Comparison of ENCODE assay signal across 8 cellular contexts in the genomic region with DNA sequence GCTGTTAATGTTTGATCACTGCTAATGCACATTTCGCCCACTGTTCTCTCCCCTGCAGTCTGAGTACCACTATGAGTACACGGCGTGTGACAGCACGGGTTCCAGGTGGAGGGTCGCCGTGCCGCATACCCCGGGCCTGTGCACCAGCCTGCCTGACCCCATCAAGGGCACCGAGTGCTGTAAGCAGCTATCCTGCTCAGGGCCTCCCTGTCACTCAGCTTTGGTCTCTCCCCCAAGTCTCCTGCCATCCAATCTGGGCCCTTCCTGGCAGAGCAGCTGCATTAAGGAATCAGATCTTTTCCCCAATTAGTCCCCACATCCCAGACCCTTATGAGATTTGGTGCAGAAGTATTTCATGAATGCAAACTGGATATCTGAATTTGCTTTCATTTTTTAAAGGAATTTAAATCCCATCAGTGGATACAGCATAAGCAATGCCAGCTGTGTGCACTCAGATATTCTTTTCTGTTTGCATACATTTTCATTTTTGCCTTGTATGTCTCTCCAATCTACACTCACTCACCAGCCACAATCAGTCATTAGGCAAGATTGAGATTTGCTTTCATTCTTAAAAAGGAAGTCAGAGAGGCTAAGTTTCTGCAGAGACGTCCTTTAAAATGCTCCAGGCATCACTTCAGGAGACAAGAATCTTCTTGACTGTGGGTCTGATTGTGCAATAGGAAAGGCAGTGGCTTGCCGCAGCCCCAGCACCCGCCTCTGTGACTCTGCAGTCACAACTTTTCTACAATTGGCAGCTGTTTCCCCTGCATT. TPM values are rescaled to one million over a fixed set of nuclear protein-coding genes. Genes with fewer than 3 reads are reported as not detected.
DNase-seq lines count a peak whose midpoint lies in the region; ATAC-seq and TF ChIP-seq lines count a peak whose summit lies in the region.

No MANE protein-coding gene starts in this region.

- no peak overlapping the region for H3K4me2 ChIP-seq in Karpas-422 (ENCODE audit: low read depth, low read length, poor library complexity, severe bottlenecking)

- no peak overlapping the region for H3K4me3 ChIP-seq in Jurkat, Clone E6-1 (ENCODE audit: low read length)
- H3K4me3 ChIP-seq in left ventricle myocardium inferior: peak overlapping the region; percentile 17
- H3K4me3 ChIP-seq in Karpas-422 (ENCODE audit: low read length): no peak overlapping the region

- H3K36me3 ChIP-seq in left ventricle myocardium inferior (no peaks in the 10 kb centered on the region), Karpas-422 (ENCODE audit: insufficient read depth, low read length) (no peaks in the 10 kb centered on the region)

- no peak overlapping the region for H2AFZ ChIP-seq in Karpas-422 (ENCODE audit: low read length)

- H3K27ac ChIP-seq in left ventricle myocardium inferior (replicated peaks): peak overlapping the region; percentile 54
- H3K27ac ChIP-seq in Karpas-422 (ENCODE audit: low read length): no peak overlapping the region

- no peaks in the 10 kb centered on the region for H3K9me2 ChIP-seq in Karpas-422 (replicated peaks; ENCODE audit: insufficient read depth, low read length)

- H3K9ac ChIP-seq in Karpas-422 (ENCODE audit: low read length): no peak overlapping the region

- H3K27me3 ChIP-seq in left ventricle myocardium inferior (ENCODE audit: low read depth) (no peaks in the 10 kb centered on the region), Karpas-422 (ENCODE audit: low read length) (no peaks in the 10 kb centered on the region)

- ATAC-seq in GM19463 (IDR thresholded peaks at IDR 0.05; ENCODE audit: unreplicated experiment): peak; percentile 40
- ATAC-seq in activated T-helper 17 cell treated with anti-CD3 and anti-CD28 coated beads, Interleukin-2, amount 50 U/mL, for 72 hours (replicated peaks): peak; percentile 84

- no peaks in the 10 kb centered on the region for H3K36me3 Mint-ChIP-seq in CD14-positive monocyte
- peaks cover 6% of the 10 kb centered on the region for H3K36me3 Mint-ChIP-seq in activated T-helper 17 cell treated with anti-CD3 and anti-CD28 coated beads, Interleukin-2, amount 50 U/mL, for 72 hours (ENCODE audit: low read depth)

- H3K9me3 ChIP-seq in left ventricle myocardium inferior (replicated peaks) (no peaks in the 10 kb centered on the region), Karpas-422 (ENCODE audit: low read length) (no peaks in the 10 kb centered on the region)

- DNase-seq in CD14-positive monocyte (ENCODE audit: low spot score) (peak; percentile 67), left ventricle myocardium inferior (peak; percentile 34), smooth muscle cell of the brain vasculature (ENCODE audit: low read depth, low spot score) (peak; percentile 13), NCI-H2196 treated with DMSO at 0.1 percent for 48 hours (lab: John Stamatoyannopoulos, UW; ENCODE audit: unreplicated experiment) (no peak), Karpas-422 (no peak)
- peak; percentile 90 for DNase-seq in Jurkat, Clone E6-1 (ENCODE audit: low read depth, low spot score)

- no peaks in the 10 kb centered on the region for H4K20me1 ChIP-seq in Karpas-422 (ENCODE audit: insufficient read depth, low read depth, low read length)

- peaks cover 65% of the 10 kb centered on the region for H3K4me1 Mint-ChIP-seq in CD14-positive monocyte
- H3K4me1 Mint-ChIP-seq in activated T-helper 17 cell treated with anti-CD3 and anti-CD28 coated beads, Interleukin-2, amount 50 U/mL, for 72 hours: peaks cover 20% of the 10 kb centered on the region

- TF ChIP-seq CTCF in CD14-positive monocyte (IDR thresholded peaks at IDR 0.05): no peak
- no peak for TF ChIP-seq CTCF in left ventricle myocardium inferior (IDR thresholded peaks at IDR 0.05; ENCODE audit: borderline replicate concordance)

- H3K4me1 ChIP-seq in left ventricle myocardium inferior (peaks cover 16% of the 10 kb centered on the region), Karpas-422 (ENCODE audit: low read length) (peaks cover 9% of the 10 kb centered on the region)

- no peaks in the 10 kb centered on the region for H3K9me3 Mint-ChIP-seq in CD14-positive monocyte
- no peaks in the 10 kb centered on the region for H3K9me3 Mint-ChIP-seq in activated T-helper 17 cell treated with anti-CD3 and anti-CD28 coated beads, Interleukin-2, amount 50 U/mL, for 72 hours

- peak overlapping the region in 1 of 2 donors; percentile 64 for H3K4me3 Mint-ChIP-seq in CD14-positive monocyte
- peak overlapping the region; percentile 73 for H3K4me3 Mint-ChIP-seq in activated T-helper 17 cell treated with anti-CD3 and anti-CD28 coated beads, Interleukin-2, amount 50 U/mL, for 72 hours

- no peaks in the 10 kb centered on the region for H3K79me2 ChIP-seq in Karpas-422 (ENCODE audit: low read length)

- peak overlapping the region; percentile 79 to 91 (median 87) for H3K27ac Mint-ChIP-seq in CD14-positive monocyte
- H3K27ac Mint-ChIP-seq in activated T-helper 17 cell treated with anti-CD3 and anti-CD28 coated beads, Interleukin-2, amount 50 U/mL, for 72 hours: peak overlapping the region; percentile 84

- intact Hi-C loops in CD14-positive monocyte (cut with micrococcal nuclease) (no loop called here), left ventricle myocardium inferior (cut with micrococcal nuclease) (no loop called here)

- H3K27me3 Mint-ChIP-seq in CD14-positive monocyte (ENCODE audit: low read depth in 3 of 3): peaks cover 0 to 1% (median 0%) of the 10 kb centered on the region in 3 donors
- no peaks in the 10 kb centered on the region for H3K27me3 Mint-ChIP-seq in activated T-helper 17 cell treated with anti-CD3 and anti-CD28 coated beads, Interleukin-2, amount 50 U/mL, for 72 hours

RNA-seq across cellular contexts. Expression of a gene that starts 48.1 kb away (rescaled TPM):
- not detected for polyA plus RNA-seq in CD14-positive monocyte
- polyA plus RNA-seq in Jurkat, Clone E6-1 (2012; ENCODE audit: insufficient read depth, insufficient read length): 0.64 TPM
- total RNA-seq in activated T-helper 17 cell treated with anti-CD3 and anti-CD28 coated beads, Interleukin-2, amount 50 U/mL, for 72 hours: 10 to 100 TPM in 1 of 2 donors, 1 to 10 TPM in 1; 3.9 to 33.3 TPM
- 0.19 TPM for total RNA-seq in left ventricle myocardium inferior
- total RNA-seq in Karpas-422 (2014; rRNA removed; shearing (Covaris generic); ENCODE audit: low replicate concordance): 0.22 and 4.7 TPM in 2 replicates

RNA-seq across cellular contexts. Expression of a gene that starts 51.7 kb away (rescaled TPM):
- 100 to 1,000 TPM in 1 of 2 donors, 10 to 100 TPM in 1; 99.1 to 107 TPM for polyA plus RNA-seq in CD14-positive monocyte
- 155 TPM for polyA plus RNA-seq in Jurkat, Clone E6-1 (2012; ENCODE audit: insufficient read depth, insufficient read length)
- 100 to 1,000 TPM; 116 to 168 TPM for total RNA-seq in activated T-helper 17 cell treated with anti-CD3 and anti-CD28 coated beads, Interleukin-2, amount 50 U/mL, for 72 hours
- 92.0 TPM for total RNA-seq in left ventricle myocardium inferior
- total RNA-seq in Karpas-422 (2014; rRNA removed; shearing (Covaris generic); ENCODE audit: low replicate concordance): 184 and 248 TPM in 2 replicates

Comparison
In these comparisons a context has a peak if more than half of its experiments do, and no peak if none do; other contexts are left out.
1. DNase-seq: peak in CD14-positive monocyte (single experiment), Jurkat, Clone E6-1 (single experiment), left ventricle myocardium inferior (single experiment) and smooth muscle cell of the brain vasculature (single experiment); none in NCI-H2196 treated with DMSO at 0.1 percent for 48 hours (single experiment) and Karpas-422 (single experiment).